ENCODE assay signal across 28 cellular contexts in genomic region chr4:157303471-157303960, GRCh38.
"Had no signal": no experiment of that assay in that cellular context is flagged by ENCODE, and none has a peak within 500 bp of the region (broad histone marks: within the 10 kb centered on the region; RNA-seq: fewer than 3 reads in every experiment).

No MANE protein-coding gene starts in this region.

- H3K4me3 ChIP-seq: neural progenitor cell, ovary, psoas muscle, right lobe of liver, sigmoid colon, suprapubic skin, testis, tibial artery, transverse colon, upper lobe of right lung, uterus had no signal

- H3K4me1 ChIP-seq: neural progenitor cell, parathyroid adenoma, psoas muscle, right lobe of liver, sigmoid colon, suprapubic skin, testis, transverse colon, upper lobe of right lung, uterus had no signal

- H3K36me3 ChIP-seq: neural progenitor cell, ovary, right lobe of liver, sigmoid colon, suprapubic skin, tibial artery, transverse colon, upper lobe of right lung, uterus had no signal

- DNase-seq: naive thymus-derived CD8-positive, alpha-beta T cell; nephron progenitor cell; occipital lobe; ovary; posterior cingulate gyrus; psoas muscle; right cardiac atrium; right lobe of liver; sigmoid colon; small intestine; stimulated activated CD4-positive, alpha-beta T cell treated with anti-CD3 and anti-CD28 coated beads, Interleukin-15, amount 100 ng/mL, for 24 hours; stimulated activated CD4-positive, alpha-beta T cell treated with anti-CD3 and anti-CD28 coated beads, Interleukin-2, amount 100 ng/mL, for 24 hours; stimulated activated CD4-positive, alpha-beta T cell treated with anti-CD3 and anti-CD28 coated beads, Interleukin-2, amount 100 ng/mL, for 48 hours; stimulated activated CD4-positive, alpha-beta T cell treated with anti-CD3 and anti-CD28 coated beads, Interleukin-4, amount 100 ng/mL, for 24 hours; stimulated activated naive CD4-positive, alpha-beta T cell; stimulated activated naive CD8-positive, alpha-beta T cell treated with anti-CD3 and anti-CD28 coated beads, Interleukin-15, amount 100 ng/mL, for 72 hours; stimulated activated naive CD8-positive, alpha-beta T cell treated with anti-CD3 and anti-CD28 coated beads, Interleukin-15, Interleukin-2, amounts not matched to agents 100 U/mL and 50 U/mL, for 24 hours; substantia nigra; testis; tibial artery; transverse colon; upper lobe of right lung; uterus had no signal

- H3K27ac ChIP-seq: neural progenitor cell, ovary, parathyroid adenoma, psoas muscle, right lobe of liver, sigmoid colon, suprapubic skin, testis, tibial artery, transverse colon, upper lobe of right lung, uterus had no signal

- H3K27me3 ChIP-seq: neural progenitor cell, ovary, right lobe of liver, sigmoid colon, suprapubic skin, testis, tibial artery, transverse colon, upper lobe of right lung, uterus had no signal

- ATAC-seq: naive thymus-derived CD8-positive, alpha-beta T cell; natural killer cell treated with Interleukin-12 subunit alpha and Interleukin-12 subunit beta and Interleukin-15 and Interleukin-18, amount 100 ng/mL, for 72 hours; psoas muscle; right cardiac atrium; right lobe of liver; stimulated activated memory B cell treated with anti-CD40 and anti-IgM and Interleukin-4, amounts not matched to agents 10 μg/mL and 1 μg/mL and 100 μg/mL, for 72 hours; stimulated activated naive CD8-positive, alpha-beta T cell treated with anti-CD3 and anti-CD28 coated beads, Interleukin-15, amount 100 ng/mL, for 72 hours; stimulated activated naive CD8-positive, alpha-beta T cell treated with anti-CD3 and anti-CD28 coated beads, Interleukin-15, Interleukin-2, amounts not matched to agents 100 U/mL and 50 U/mL, for 24 hours; upper lobe of right lung had no signal

- H3K9me3 ChIP-seq: ovary, psoas muscle, right lobe of liver, sigmoid colon, suprapubic skin, testis, tibial artery, transverse colon, upper lobe of right lung, uterus had no signal
